Comparison of ENCODE assay signal across 10 cellular contexts in genomic region chr5:39137391-39138181, GRCh38.
DNase-seq lines count a peak whose midpoint lies in the region; ATAC-seq, FAIRE-seq and TF ChIP-seq lines count a peak whose summit lies in the region.
"Had no signal": no experiment of that assay in that cellular context is flagged by ENCODE, and none has a peak within 500 bp of the region (broad histone marks: within the 10 kb centered on the region; RNA-seq: fewer than 3 reads in every experiment).

No MANE protein-coding gene starts in this region.

- H3K9ac ChIP-seq in DND-41 (ENCODE audit: low read depth, low read length): no peak overlapping the region

- intact Hi-C loops in prostate gland (cut with DNase I): no loop called here

- DNase-seq in DND-41: no peak
- no peak for DNase-seq in RCC 7860 (ENCODE audit: low spot score)
- DNase-seq in epithelial cell of proximal tubule (ENCODE audit: low read depth): no peak
- DNase-seq in prostate gland (ENCODE audit: low spot score): no peak
- DNase-seq in GM13976 (ENCODE audit: low spot score): no peak
- no peak for DNase-seq in stimulated activated CD8-positive, alpha-beta memory T cell treated with anti-CD3 and anti-CD28 coated beads, Interleukin-4, amount 100 ng/mL, for 48 hours
- DNase-seq in small intestine: no peak
- DNase-seq: activated B cell treated with CpG ODN at 0.5 μM for 24 hours, SHP77 treated with DMSO at 0.1 percent for 48 hours had no signal

- H2AFZ ChIP-seq in ACC112 (ENCODE audit: low read length, unreplicated experiment): peak overlapping the region; percentile 10
- H2AFZ ChIP-seq in DND-41 (ENCODE audit: low read depth, low read length): no peak overlapping the region

- H3K4me1 ChIP-seq in ACC112 (ENCODE audit: control insufficient read depth, insufficient read depth, low read length, unreplicated experiment): peaks cover 30% of the 10 kb centered on the region
- no peaks in the 10 kb centered on the region for H3K4me1 ChIP-seq in DND-41 (ENCODE audit: insufficient read depth, low read length)
- H3K4me1 ChIP-seq in prostate gland (replicated peaks): no peaks in the 10 kb centered on the region
- H3K4me1 ChIP-seq in small intestine (ENCODE audit: control insufficient read depth in 2 of 2, insufficient read depth in 1 of 2, low read depth in 1 of 2, low read length in 1 of 2): no peaks in the 10 kb centered on the region

- H3K36me3 ChIP-seq in ACC112 (ENCODE audit: insufficient read depth, low read length) (no peaks in the 10 kb centered on the region), DND-41 (ENCODE audit: insufficient read depth, low read length) (no peaks in the 10 kb centered on the region), prostate gland (no peaks in the 10 kb centered on the region), small intestine (ENCODE audit: control insufficient read depth in 2 of 2, insufficient read depth in 2 of 2, low read length in 2 of 2) (peaks cover 2% of the 10 kb centered on the region in 2 donors)

- in situ Hi-C loops in GM13976 (cut with MboI; ENCODE audit: low sequenced_read_pairs, unreplicated experiment): no loop called here

- no peak overlapping the region for H3K4me2 ChIP-seq in DND-41 (ENCODE audit: insufficient read depth, low read length)

- H3K79me2 ChIP-seq in ACC112 (ENCODE audit: control insufficient read depth, insufficient read depth, low read length, unreplicated experiment) (no peaks in the 10 kb centered on the region), DND-41 (ENCODE audit: insufficient read depth, low read length) (no peaks in the 10 kb centered on the region)

- WGBS in prostate gland: 61% methylated on average over 7 of the region's 7 CpGs
- 55 to 66% (median 61%) methylated on average over 7 of the region's 7 CpGs for WGBS in small intestine, 3 donors

- H3K27me3 ChIP-seq in ACC112 (ENCODE audit: insufficient read depth, low read length): no peaks in the 10 kb centered on the region
- H3K27me3 ChIP-seq in DND-41 (ENCODE audit: insufficient read depth, low read length, poor library complexity): no peaks in the 10 kb centered on the region
- H3K27me3 ChIP-seq in prostate gland (replicated peaks; ENCODE audit: insufficient read depth): no peaks in the 10 kb centered on the region
- no peaks in the 10 kb centered on the region for H3K27me3 ChIP-seq in small intestine (ENCODE audit: control insufficient read depth in 2 of 2, insufficient read depth in 2 of 2, low read length in 2 of 2)

- H3K4me3 ChIP-seq in ACC112 (ENCODE audit: low read depth, low read length) (no peak overlapping the region), DND-41 (ENCODE audit: low read depth in 1 of 2, low read length in 2 of 2) (no peak overlapping the region), epithelial cell of proximal tubule (ENCODE audit: low read depth, low read length) (no peak overlapping the region), prostate gland (no peak overlapping the region), small intestine (ENCODE audit: low read depth in 1 of 2, low read length in 2 of 2) (no peak overlapping the region)

- TF ChIP-seq CTCF in DND-41 (IDR thresholded peaks at IDR 0.05; ENCODE audit: borderline replicate concordance, extremely low read depth, low read length, poor library complexity, severe bottlenecking) (peak; percentile 30), epithelial cell of proximal tubule (conservative IDR thresholded peaks at IDR 0.05; ENCODE audit: low read depth, low read length) (peak; percentile 40), prostate gland (IDR thresholded peaks at IDR 0.05) (no peak), GM13976 (IDR thresholded peaks at IDR 0.05; ENCODE audit: borderline replicate concordance, control extremely low read depth, extremely low read depth, insufficient read depth, missing control alignments) (no peak)

- no peaks in the 10 kb centered on the region for H4K20me1 ChIP-seq in DND-41 (ENCODE audit: insufficient read depth, low read length)

- peak; percentile 55 for FAIRE-seq in RCC 7860 (lab: Jason Lieb, UNC)
- no peak for FAIRE-seq in small intestine (lab: Jason Lieb, UNC)

- H3K27ac ChIP-seq in ACC112 (ENCODE audit: low read depth, low read length) (peak overlapping the region; percentile 86), DND-41 (ENCODE audit: low read length) (no peak overlapping the region), prostate gland (no peak overlapping the region), small intestine (ENCODE audit: low read depth in 1 of 2, low read length in 1 of 2) (no peak overlapping the region)

- TF ChIP-seq POLR2A in prostate gland (IDR thresholded peaks at IDR 0.05): no peak

- no peak for ATAC-seq in DND-41 (ENCODE audit: insufficient read depth, low read depth)

- H3K9me3 ChIP-seq in DND-41 (ENCODE audit: insufficient read depth, low read length, severe bottlenecking) (no peaks in the 10 kb centered on the region), prostate gland (no peaks in the 10 kb centered on the region), small intestine (ENCODE audit: control insufficient read depth, low read depth) (no peaks in the 10 kb centered on the region)

Comparison
In these comparisons a context has a peak if more than half of its experiments do, and no peak if none do; other contexts are left out.
1. CTCF ChIP-seq: peak in DND-41 (single experiment) and epithelial cell of proximal tubule (single experiment); none in prostate gland (0 of 4) and GM13976 (single experiment).